ENCODE assay signal across 9 cellular contexts in the genomic region with DNA sequence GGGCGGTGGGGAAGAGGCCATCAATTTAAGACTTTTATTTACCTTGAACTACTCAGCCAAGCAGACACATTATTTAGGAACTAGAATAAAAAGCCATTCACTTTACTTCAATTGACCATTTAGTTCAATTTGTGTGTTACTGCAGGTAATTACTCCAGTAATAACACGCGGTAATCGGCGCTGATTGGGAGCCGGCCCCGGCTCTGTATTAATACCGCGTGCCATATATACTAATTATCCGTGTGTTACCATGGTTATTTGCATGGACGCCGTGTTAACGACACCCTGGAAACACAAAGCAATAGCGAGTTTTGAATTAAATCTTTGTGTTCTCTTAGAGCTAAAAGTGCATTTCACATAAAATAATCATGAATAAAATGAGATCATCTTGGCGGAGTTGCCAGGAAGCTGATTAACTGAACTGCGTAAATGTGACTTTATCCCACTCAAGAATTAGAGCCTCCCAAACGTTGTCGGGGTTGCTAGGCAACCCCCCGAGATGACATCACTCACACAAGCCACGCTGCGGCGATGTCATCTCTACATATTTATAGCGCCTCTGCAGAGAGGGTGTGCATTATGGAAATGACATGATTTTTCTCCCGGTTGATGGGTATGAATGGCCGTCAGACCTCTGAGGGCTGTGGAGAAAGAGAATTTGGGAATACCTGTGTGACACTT. TPM values are rescaled to one million over a fixed set of nuclear protein-coding genes. Genes with fewer than 3 reads are reported as not detected.
DNase-seq lines count a peak whose midpoint lies in the region; ATAC-seq, FAIRE-seq and TF ChIP-seq lines count a peak whose summit lies in the region.
"Had no signal": no experiment of that assay in that cellular context is flagged by ENCODE, and none has a peak within 500 bp of the region (broad histone marks: within the 10 kb centered on the region; RNA-seq: fewer than 3 reads in every experiment).

No MANE protein-coding gene starts in this region.

- H3K36me3 Mint-ChIP-seq in GM23338 (ENCODE audit: low read depth) = no peaks in the 10 kb centered on the region
- peaks cover 17% of the 10 kb centered on the region for H3K36me3 Mint-ChIP-seq in glutamatergic neuron (ENCODE audit: unreplicated experiment)
- H3K36me3 Mint-ChIP-seq in CD4-positive, alpha-beta memory T cell = no peaks in the 10 kb centered on the region
- no peaks in the 10 kb centered on the region for H3K36me3 Mint-ChIP-seq in activated CD4-positive, alpha-beta memory T cell treated with anti-CD3 and anti-CD28 coated beads, Interleukin-2, amount 10 ng/mL, durations not matched to agents 7 days and 5 days (ENCODE audit: low read depth)

- intact Hi-C loops in psoas muscle (cut with DNase I) = no loop called here
- intact Hi-C loops in CD4-positive, alpha-beta memory T cell (cut with micrococcal nuclease) = no loop called here

- in situ Hi-C loops in GM13977 (cut with MboI; ENCODE audit: low pct_unique_long_range_greater_than_20kb, low sequenced_read_pairs, unreplicated experiment) = no loop called here

- no peak for FAIRE-seq in RCC 7860 (lab: Jason Lieb, UNC)
- FAIRE-seq: GM12891 had no signal

- H3K4me1 ChIP-seq in GM23338 (ENCODE audit: insufficient read depth) (0 out of 2 replicates have a peak, but pooled peaks cover 6% of the 10 kb centered on the region), psoas muscle (peaks cover 19% of the 10 kb centered on the region)
- no peaks in the 10 kb centered on the region for H3K4me1 ChIP-seq in CD4-positive, alpha-beta memory T cell (ENCODE audit: insufficient read depth, low read length)

- no peaks in the 10 kb centered on the region for H3K9me3 ChIP-seq in psoas muscle
- no peaks in the 10 kb centered on the region for H3K9me3 ChIP-seq in CD4-positive, alpha-beta memory T cell (ENCODE audit: control insufficient read depth in 1 of 2, low read length in 2 of 2)

- no peak for ATAC-seq in GM23338
- ATAC-seq in psoas muscle = peak in 3 of 4 donors; percentile 27 to 36 (median 28)

- H3K27me3 ChIP-seq in GM23338 (ENCODE audit: insufficient read depth) (no peaks in the 10 kb centered on the region), psoas muscle (ENCODE audit: insufficient read depth in 3 of 3, low read length in 2 of 3) (peaks cover 0 to 1% (median 0%) of the 10 kb centered on the region in 3 donors)
- no peaks in the 10 kb centered on the region for H3K27me3 ChIP-seq in CD4-positive, alpha-beta memory T cell (ENCODE audit: insufficient read depth, low read length)

- H3K9me2 ChIP-seq in GM23338 (ENCODE audit: insufficient read depth) = no peaks in the 10 kb centered on the region

- no peak overlapping the region for H3K27ac Mint-ChIP-seq in GM23338
- H3K27ac Mint-ChIP-seq in glutamatergic neuron (ENCODE audit: unreplicated experiment) = peak overlapping the region; percentile 59
- H3K27ac Mint-ChIP-seq in CD4-positive, alpha-beta memory T cell = no peak overlapping the region
- no peak overlapping the region for H3K27ac Mint-ChIP-seq in activated CD4-positive, alpha-beta memory T cell treated with anti-CD3 and anti-CD28 coated beads, Interleukin-2, amount 10 ng/mL, durations not matched to agents 7 days and 5 days

- POLR2A ChIA-PET in CD4-positive, alpha-beta memory T cell (lab: Charles Lee; ENCODE audit: partially characterized antibody) = no interaction called here
- POLR2A ChIA-PET in activated CD4-positive, alpha-beta memory T cell treated with anti-CD3 and anti-CD28 coated beads, Interleukin-2, amount 10 ng/mL, durations not matched to agents 7 days and 5 days (lab: Charles Lee) = no interaction called here

- 34 to 45% (median 40%) methylated on average over 25 of the region's 25 CpGs for WGBS in psoas muscle, 3 donors

- H3K27me3 Mint-ChIP-seq in GM23338 (ENCODE audit: insufficient read depth, low read depth, poor library complexity) (peaks cover 3% of the 10 kb centered on the region), glutamatergic neuron (ENCODE audit: unreplicated experiment) (peaks cover 3% of the 10 kb centered on the region)
- no peaks in the 10 kb centered on the region for H3K27me3 Mint-ChIP-seq in CD4-positive, alpha-beta memory T cell
- H3K27me3 Mint-ChIP-seq in activated CD4-positive, alpha-beta memory T cell treated with anti-CD3 and anti-CD28 coated beads, Interleukin-2, amount 10 ng/mL, durations not matched to agents 7 days and 5 days = peaks cover 21% of the 10 kb centered on the region

- no peak overlapping the region for H3K4me2 ChIP-seq in GM23338

- H2AFZ ChIP-seq in GM23338 = no peak overlapping the region

- no peaks in the 10 kb centered on the region for H3K79me2 ChIP-seq in GM23338 (replicated peaks; ENCODE audit: insufficient read depth)

- CTCF ChIA-PET in CD4-positive, alpha-beta memory T cell (lab: Charles Lee; ENCODE audit: partially characterized antibody) = no interaction called here
- CTCF ChIA-PET in activated CD4-positive, alpha-beta memory T cell treated with anti-CD3 and anti-CD28 coated beads, Interleukin-2, amount 10 ng/mL, durations not matched to agents 7 days and 5 days (lab: Charles Lee) = no interaction called here

- no peaks in the 10 kb centered on the region for H3F3A ChIP-seq in GM23338 (replicated peaks; ENCODE audit: low read depth)

- no peak for DNase-seq in GM23338 (ENCODE audit: low spot score)
- peak; percentile 22 for DNase-seq in RCC 7860 (ENCODE audit: low spot score)
- DNase-seq in glutamatergic neuron = peak; percentile 64
- DNase-seq in psoas muscle = peak; percentile 77 to 83
- no peak for DNase-seq in activated CD4-positive, alpha-beta T cell treated with anti-CD3 and anti-CD28 coated beads, Interleukin-2, amount 50 U/mL, for 1 hour
- DNase-seq in GM13977 (ENCODE audit: low spot score) = no peak
- DNase-seq in CD4-positive, alpha-beta memory T cell = no peak
- no peak for DNase-seq in activated CD4-positive, alpha-beta memory T cell treated with anti-CD3 and anti-CD28 coated beads, Interleukin-2, amount 10 ng/mL, durations not matched to agents 7 days and 5 days

- H3K36me3 ChIP-seq in GM23338 (ENCODE audit: insufficient read depth) (no peaks in the 10 kb centered on the region), psoas muscle (ENCODE audit: insufficient read depth in 1 of 2, low read depth in 1 of 2) (no peaks in the 10 kb centered on the region)
- H3K36me3 ChIP-seq in CD4-positive, alpha-beta memory T cell (ENCODE audit: insufficient read depth, low read length) = no peaks in the 10 kb centered on the region

- no peak overlapping the region for H3K4me3 Mint-ChIP-seq in GM23338
- no peak overlapping the region for H3K4me3 Mint-ChIP-seq in glutamatergic neuron (ENCODE audit: unreplicated experiment)
- H3K4me3 Mint-ChIP-seq in CD4-positive, alpha-beta memory T cell = no peak overlapping the region
- H3K4me3 Mint-ChIP-seq in activated CD4-positive, alpha-beta memory T cell treated with anti-CD3 and anti-CD28 coated beads, Interleukin-2, amount 10 ng/mL, durations not matched to agents 7 days and 5 days = no peak overlapping the region

- H3K27ac ChIP-seq in GM23338 (ENCODE audit: low read depth) (no peak overlapping the region), psoas muscle (no peak overlapping the region)
- no peak overlapping the region for H3K27ac ChIP-seq in CD4-positive, alpha-beta memory T cell (ENCODE audit: low read depth, low read length)

- no peak for TF ChIP-seq CTCF in GM23338 (conservative IDR thresholded peaks at IDR 0.05; ENCODE audit: low read depth in 2 of 2)
- no peak for TF ChIP-seq CTCF in glutamatergic neuron (IDR thresholded peaks at IDR 0.05; ENCODE audit: partially characterized antibody, unreplicated experiment)
- TF ChIP-seq CTCF in psoas muscle (IDR thresholded peaks at IDR 0.05) = no peak
- TF ChIP-seq CTCF in GM13977 (IDR thresholded peaks at IDR 0.05; ENCODE audit: extremely low read depth, insufficient read depth, missing control alignments) = no peak

- H3K4me1 Mint-ChIP-seq in GM23338 = peaks cover 11% of the 10 kb centered on the region
- peaks cover 13% of the 10 kb centered on the region for H3K4me1 Mint-ChIP-seq in glutamatergic neuron (ENCODE audit: low read depth, unreplicated experiment)
- H3K4me1 Mint-ChIP-seq in CD4-positive, alpha-beta memory T cell = no peaks in the 10 kb centered on the region
- no peaks in the 10 kb centered on the region for H3K4me1 Mint-ChIP-seq in activated CD4-positive, alpha-beta memory T cell treated with anti-CD3 and anti-CD28 coated beads, Interleukin-2, amount 10 ng/mL, durations not matched to agents 7 days and 5 days

- H3K4me3 ChIP-seq in GM23338 = no peak overlapping the region
- H3K4me3 ChIP-seq in psoas muscle = no peak overlapping the region
- H3K4me3 ChIP-seq in CD4-positive, alpha-beta memory T cell (ENCODE audit: low read length in 2 of 2) = no peak overlapping the region

- H3K9me3 Mint-ChIP-seq in GM23338 (no peaks in the 10 kb centered on the region; the same call in 1 of the 3 replicates), glutamatergic neuron (ENCODE audit: unreplicated experiment) (peaks cover 6% of the 10 kb centered on the region)
- peaks cover 0 to 14% (median 7%) of the 10 kb centered on the region in 8 donors for H3K9me3 Mint-ChIP-seq in CD4-positive, alpha-beta memory T cell
- H3K9me3 Mint-ChIP-seq in activated CD4-positive, alpha-beta memory T cell treated with anti-CD3 and anti-CD28 coated beads, Interleukin-2, amount 10 ng/mL, durations not matched to agents 7 days and 5 days = no peaks in the 10 kb centered on the region

- H4K20me1 ChIP-seq in GM23338 (replicated peaks; ENCODE audit: insufficient read depth) = no peaks in the 10 kb centered on the region

RNA-seq across cellular contexts. Expression of a gene that starts 41.4 kb away (rescaled TPM):
- total RNA-seq in GM23338 (2014; rRNA removed; shearing (Covaris generic)) = not detected in 2 replicates
- polyA plus RNA-seq in GM23338 (2016; fragmentation: Nextera tagmentation; extraction: Ambion mirVana) (not detected in 2 replicates), psoas muscle (not detected)
- total RNA-seq in glutamatergic neuron (ENCODE audit: unreplicated experiment) (121 TPM), psoas muscle (100 to 1,000 TPM in 2 of 4 donors, 10 to 100 TPM in 2; 13.1 to 120 (median 74.0) TPM)
- 100 to 1,000 TPM; 102 to 106 TPM for total RNA-seq in CD4-positive, alpha-beta memory T cell
- not detected for polyA plus RNA-seq in CD4-positive, alpha-beta memory T cell
- 10 to 100 TPM; 21.7 to 22.1 TPM for total RNA-seq in activated CD4-positive, alpha-beta memory T cell treated with anti-CD3 and anti-CD28 coated beads, Interleukin-2, amount 10 ng/mL, durations not matched to agents 7 days and 5 days

Comparison
In these comparisons a context has a peak if more than half of its experiments do, and no peak if none do; other contexts are left out.
1. DNase-seq: peak in RCC 7860 (single experiment), glutamatergic neuron (single experiment) and psoas muscle (2 of 2); none in GM23338 (single experiment), activated CD4-positive, alpha-beta T cell treated with anti-CD3 and anti-CD28 coated beads, Interleukin-2, amount 50 U/mL, for 1 hour (single experiment), GM13977 (single experiment), CD4-positive, alpha-beta memory T cell (0 of 5) and activated CD4-positive, alpha-beta memory T cell treated with anti-CD3 and anti-CD28 coated beads, Interleukin-2, amount 10 ng/mL, durations not matched to agents 7 days and 5 days (single experiment).
2. RNA of a gene that starts 41.4 kb away (total RNA-seq): 121 TPM in glutamatergic neuron (single experiment), 13.1 to 120 TPM in psoas muscle, 102 to 106 TPM in CD4-positive, alpha-beta memory T cell and 21.7 to 22.1 TPM in activated CD4-positive, alpha-beta memory T cell treated with anti-CD3 and anti-CD28 coated beads, Interleukin-2, amount 10 ng/mL, durations not matched to agents 7 days and 5 days; not detected in GM23338; every median in the first group is over 10 times any median in the second.